16 cellular contexts compared by ENCODE assay signal in the genomic region with DNA sequence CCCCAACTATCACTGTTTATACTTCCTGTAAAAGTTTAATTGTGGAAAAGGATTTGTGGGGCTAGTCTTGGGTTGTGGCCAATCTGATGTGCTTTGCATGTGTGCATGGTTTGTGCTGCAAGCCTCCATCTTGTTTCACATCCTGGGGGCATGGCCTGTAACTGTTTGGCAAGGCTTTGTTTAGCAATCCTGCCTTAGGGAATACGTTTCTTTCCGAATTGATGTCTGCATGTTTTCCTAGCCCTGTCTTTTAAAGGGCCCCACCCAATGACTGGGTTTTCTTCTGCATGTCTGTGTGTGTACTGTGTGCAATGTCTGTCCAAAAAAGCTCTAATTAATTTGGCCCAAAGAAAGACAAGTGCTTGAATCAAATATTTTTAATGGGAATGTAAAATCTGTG.
"Had no signal": no experiment of that assay in that cellular context is flagged by ENCODE, and none has a peak within 500 bp of the region (broad histone marks: within the 10 kb centered on the region; RNA-seq: fewer than 3 reads in every experiment).

No MANE protein-coding gene starts in this region.

- H3K36me3 ChIP-seq: ascending aorta, brain microvascular endothelial cell, left ventricle myocardium inferior, spleen, thoracic aorta, upper lobe of left lung, WERI-Rb-1 had no signal

- H3K27me3 ChIP-seq: ascending aorta, brain microvascular endothelial cell, upper lobe of left lung had no signal

- DNase-seq: activated gamma-delta T cell treated with Interleukin-2 at 50 U/mL for 16 hours; activated T-cell treated with anti-CD3 and anti-CD28 coated beads, Interleukin-2, amount 50 U/mL, for 1 hour; brain microvascular endothelial cell; central memory CD4-positive, alpha-beta T cell; dermis blood vessel endothelial cell; effector memory CD4-positive, alpha-beta T cell; hypothalamus; left ventricle myocardium inferior; spleen; stimulated activated CD4-positive, alpha-beta T cell treated with anti-CD3 and anti-CD28 coated beads, Interleukin-4, amount 100 ng/mL, for 1 hour; stimulated activated naive CD4-positive, alpha-beta T cell; T-helper 1 cell; WERI-Rb-1 had no signal

- H3K27ac ChIP-seq: ascending aorta, brain microvascular endothelial cell, left ventricle myocardium inferior, spleen, thoracic aorta, upper lobe of left lung, WERI-Rb-1 had no signal

- H3K4me1 ChIP-seq: ascending aorta, left ventricle myocardium inferior, spleen, upper lobe of left lung had no signal

- H3K9me3 ChIP-seq: ascending aorta, left ventricle myocardium inferior, spleen, thoracic aorta, upper lobe of left lung had no signal

- H3K4me3 ChIP-seq: ascending aorta, left ventricle myocardium inferior, spleen, thoracic aorta, upper lobe of left lung had no signal
